ENCODE assay signal across 2 cellular contexts in genomic region chr16:87784812-87785211, GRCh38.
TF ChIP-seq lines count a peak whose summit lies in the region.

No MANE protein-coding gene starts in this region.

TF ChIP-seq in GM23338, 12 proteins besides CTCF, POLR2A, EP300 and RAD21 (continued from another document):
- TF ChIP-seq REST (IDR thresholded peaks at IDR 0.05; ENCODE audit: unreplicated experiment) (no peak), ZNF114 (CRISPR knock-in tag; IDR thresholded peaks at IDR 0.05) (no peak)
TF ChIP-seq in GM23338: peak in this region for 0.

TF ChIP-seq in liver, 16 proteins besides CTCF, POLR2A, EP300 and RAD21 (continued from another document):
- TF ChIP-seq JUND (IDR thresholded peaks at IDR 0.05) (no peak), SP1 (IDR thresholded peaks at IDR 0.05) (peak; percentile 57), HNF4G (IDR thresholded peaks at IDR 0.05) (no peak)
TF ChIP-seq in liver: peak in this region for 4.
